Comparison of ENCODE assay signal across 1 cellular context in the genomic region with DNA sequence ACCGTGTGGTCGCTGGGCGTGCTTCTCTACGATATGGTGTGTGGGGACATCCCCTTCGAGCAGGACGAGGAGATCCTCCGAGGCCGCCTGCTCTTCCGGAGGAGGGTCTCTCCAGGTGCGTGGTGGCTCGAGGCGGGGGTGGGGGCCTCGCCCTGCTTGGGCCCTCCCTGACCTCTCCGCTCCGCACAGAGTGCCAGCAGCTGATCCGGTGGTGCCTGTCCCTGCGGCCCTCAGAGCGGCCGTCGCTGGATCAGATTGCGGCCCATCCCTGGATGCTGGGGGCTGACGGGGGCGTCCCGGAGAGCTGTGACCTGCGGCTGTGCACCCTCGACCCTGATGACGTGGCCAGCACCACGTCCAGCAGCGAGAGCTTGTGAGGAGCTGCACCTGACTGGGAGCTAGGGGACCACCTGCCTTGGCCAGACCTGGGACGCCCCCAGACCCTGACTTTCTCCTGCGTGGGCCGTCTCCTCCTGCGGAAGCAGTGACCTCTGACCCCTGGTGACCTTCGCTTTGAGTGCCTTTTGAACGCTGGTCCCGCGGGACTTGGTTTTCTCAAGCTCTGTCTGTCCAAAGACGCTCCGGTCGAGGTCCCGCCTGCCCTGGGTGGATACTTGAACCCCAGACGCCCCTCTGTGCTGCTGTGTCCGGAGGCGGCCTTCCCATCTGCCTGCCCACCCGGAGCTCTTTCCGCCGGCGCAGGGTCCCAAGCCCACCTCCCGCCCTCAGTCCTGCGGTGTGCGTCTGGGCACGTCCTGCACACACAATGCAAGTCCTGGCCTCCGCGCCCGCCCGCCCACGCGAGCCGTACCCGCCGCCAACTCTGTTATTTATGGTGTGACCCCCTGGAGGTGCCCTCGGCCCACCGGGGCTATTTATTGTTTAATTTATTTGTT.
A peak's percentile ranks its signal among the peaks of the same experiment; 100 is the strongest.
TF ChIP-seq lines count a peak whose summit lies in the region.

No MANE protein-coding gene starts in this region.

TF ChIP-seq in HCT116, 20 proteins besides CTCF, POLR2A, EP300 and RAD21:
- TF ChIP-seq POLR2AphosphoS5 (IDR thresholded peaks at IDR 0.05; ENCODE audit: low read depth, low read length) (0 out of 2 replicates have a peak, but pooled peaks have one; percentile 12), SRF (IDR thresholded peaks at IDR 0.05; ENCODE audit: low read depth) (no peak)
